ENCODE assay signal across 16 cellular contexts in the genomic region with DNA sequence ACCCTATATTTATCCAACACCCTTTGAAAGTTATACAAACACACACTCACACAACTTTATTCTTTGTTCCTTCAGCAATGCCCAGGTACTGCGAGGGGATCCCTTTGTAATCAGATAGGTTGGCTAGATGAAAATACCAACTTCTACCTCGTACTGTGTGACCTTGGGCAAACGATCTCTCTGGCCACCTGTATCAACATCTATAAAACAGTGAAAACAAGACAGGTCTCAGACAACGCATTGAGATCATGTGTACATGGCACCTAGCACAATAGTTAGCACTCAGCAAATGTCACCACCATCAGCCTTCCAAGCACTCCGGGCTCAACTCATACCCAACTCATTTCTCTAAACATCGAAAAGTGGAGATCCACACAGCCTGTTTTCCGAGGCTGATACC.
DNase-seq lines count a peak whose midpoint lies in the region; ATAC-seq and TF ChIP-seq lines count a peak whose summit lies in the region.
"Had no signal": no experiment of that assay in that cellular context is flagged by ENCODE, and none has a peak within 500 bp of the region (broad histone marks: within the 10 kb centered on the region; RNA-seq: fewer than 3 reads in every experiment).

No MANE protein-coding gene starts in this region.

- no peak for TF ChIP-seq POLR2A in suprapubic skin (IDR thresholded peaks at IDR 0.05)

- TF ChIP-seq EP300 in suprapubic skin (IDR thresholded peaks at IDR 0.05): no peak

- no peaks in the 10 kb centered on the region for H3K9me3 Mint-ChIP-seq in endothelial cell (ENCODE audit: unreplicated experiment)
- H3K9me3 Mint-ChIP-seq in natural killer cell: no peaks in the 10 kb centered on the region

- H3K9ac ChIP-seq in HUES48 (ENCODE audit: low read depth, low read length): no peak overlapping the region

- no peaks in the 10 kb centered on the region for H3K9me3 ChIP-seq in HUES48 (ENCODE audit: control insufficient read depth, insufficient read depth, low read length)
- no peaks in the 10 kb centered on the region for H3K9me3 ChIP-seq in RWPE2 (ENCODE audit: severe bottlenecking)
- no peaks in the 10 kb centered on the region for H3K9me3 ChIP-seq in suprapubic skin
- H3K9me3 ChIP-seq: thyroid gland had no signal

- 92% methylated on average over 7 of the region's 7 CpGs for WGBS in suprapubic skin

- H3K27me3 Mint-ChIP-seq in endothelial cell (ENCODE audit: unreplicated experiment) (peaks cover 2% of the 10 kb centered on the region), natural killer cell (ENCODE audit: low read depth in 2 of 2) (peaks cover 0 to 2% of the 10 kb centered on the region in 2 donors)
- H3K27me3 Mint-ChIP-seq: B cell had no signal

- intact Hi-C loops in left colon (cut with DNase I, micrococcal nuclease) (no loop called here), natural killer cell (cut with micrococcal nuclease) (no loop called here)

- H3K4me3 Mint-ChIP-seq in endothelial cell (ENCODE audit: unreplicated experiment) (no peak overlapping the region), natural killer cell (no peak overlapping the region)
- H3K4me3 Mint-ChIP-seq: B cell had no signal

- no peak overlapping the region for H3K4me3 ChIP-seq in HUES48 (ENCODE audit: low read depth, low read length)
- no peak overlapping the region for H3K4me3 ChIP-seq in RWPE2 (ENCODE audit: severe bottlenecking)
- H3K4me3 ChIP-seq in suprapubic skin: no peak overlapping the region
- H3K4me3 ChIP-seq: skin epidermis, thyroid gland had no signal

- TF ChIP-seq CTCF in RWPE2 (IDR thresholded peaks at IDR 0.05; ENCODE audit: poor library complexity, severe bottlenecking) (no peak), suprapubic skin (IDR thresholded peaks at IDR 0.05) (no peak), endothelial cell (IDR thresholded peaks at IDR 0.05; ENCODE audit: unreplicated experiment) (no peak), natural killer cell (IDR thresholded peaks at IDR 0.05) (no peak)

- H3K27ac ChIP-seq in HUES48 (ENCODE audit: low read depth, low read length) (peak overlapping the region; percentile 66), RWPE2 (ENCODE audit: poor library complexity, severe bottlenecking) (peak overlapping the region; percentile 60), suprapubic skin (peak overlapping the region; percentile 85)
- H3K27ac ChIP-seq: thyroid gland had no signal

- H3K36me3 ChIP-seq in HUES48 (ENCODE audit: control insufficient read depth, insufficient read depth, low read length) (no peaks in the 10 kb centered on the region), RWPE2 (ENCODE audit: low read depth) (no peaks in the 10 kb centered on the region), suprapubic skin (no peaks in the 10 kb centered on the region)
- H3K36me3 ChIP-seq: thyroid gland had no signal

- H3K36me3 Mint-ChIP-seq in endothelial cell (ENCODE audit: low read depth, unreplicated experiment) (no peaks in the 10 kb centered on the region), natural killer cell (no peaks in the 10 kb centered on the region)

- H3K27ac Mint-ChIP-seq in endothelial cell (ENCODE audit: unreplicated experiment) (no peak overlapping the region), natural killer cell (no peak overlapping the region)
- H3K27ac Mint-ChIP-seq: B cell had no signal

- H3K4me1 Mint-ChIP-seq in endothelial cell (ENCODE audit: unreplicated experiment) (no peaks in the 10 kb centered on the region), natural killer cell (no peaks in the 10 kb centered on the region)
- H3K4me1 Mint-ChIP-seq: B cell had no signal

- H3K4me1 ChIP-seq in HUES48 (ENCODE audit: control insufficient read depth, insufficient read depth, low read length) (no peaks in the 10 kb centered on the region), RWPE2 (ENCODE audit: insufficient read depth, poor library complexity, severe bottlenecking) (peaks cover 17% of the 10 kb centered on the region), suprapubic skin (peaks cover 32% of the 10 kb centered on the region)

- H3K27me3 ChIP-seq in HUES48 (ENCODE audit: control insufficient read depth, insufficient read depth, low read length): no peaks in the 10 kb centered on the region
- H3K27me3 ChIP-seq in RWPE2 (ENCODE audit: insufficient read depth, poor library complexity, severe bottlenecking): no peaks in the 10 kb centered on the region
- H3K27me3 ChIP-seq in suprapubic skin: no peaks in the 10 kb centered on the region
- H3K27me3 ChIP-seq: thyroid gland had no signal

- ATAC-seq in RWPE2 (ENCODE audit: low read depth) (no peak), left colon (peak; percentile 57), natural killer cell (no peak)

- DNase-seq in RWPE2 (ENCODE audit: low spot score) (no peak), left colon (no peak), suprapubic skin (ENCODE audit: low spot score in 2 of 2) (no peak), endothelial cell (ENCODE audit: low spot score) (no peak), GM19240 (ENCODE audit: insufficient read length, low spot score) (no peak), natural killer cell (no peak), UCSD-AML1 (lab: John Stamatoyannopoulos, UW; ENCODE audit: unreplicated experiment) (no peak)
- DNase-seq: activated naive CD4-positive, alpha-beta T cell treated with anti-CD3 and anti-CD28 coated beads, Interleukin-2, amount 50 U/mL, for 16 hours; NCI-H1092 treated with DMSO at 0.1 percent for 48 hours; NCI-H748 treated with DMSO at 0.1 percent for 48 hours; stimulated activated CD4-positive, alpha-beta T cell treated with anti-CD3 and anti-CD28 coated beads, Interleukin-4, amount 100 ng/mL, for 4 hours; stimulated activated CD8-positive, alpha-beta memory T cell treated with anti-CD3 and anti-CD28 coated beads, Interleukin-4, amount 100 ng/mL, for 48 hours; thyroid gland had no signal
